Comparison of ENCODE assay signal across 16 cellular contexts in genomic region chr13:24243311-24243710, GRCh38.
"Had no signal": no experiment of that assay in that cellular context is flagged by ENCODE, and none has a peak within 500 bp of the region (broad histone marks: within the 10 kb centered on the region; RNA-seq: fewer than 3 reads in every experiment).

No MANE protein-coding gene starts in this region.

- H3K9me3 ChIP-seq: adrenal gland had no signal

- H3K4me3 ChIP-seq: adrenal gland, coronary artery, hepatocyte, lung, smooth muscle cell had no signal

- H3K4me2 ChIP-seq: hepatocyte, smooth muscle cell had no signal

- H3K27me3 ChIP-seq: adrenal gland, hepatocyte had no signal

- ATAC-seq: activated CD4-positive, CD25-positive, alpha-beta regulatory T cell treated with anti-CD3 and anti-CD28 coated beads, Interleukin-2, amount 50 U/mL, for 24 hours; stimulated activated naive B cell treated with anti-CD40 and anti-IgM and Interleukin-4, amounts not matched to agents 10 μg/mL and 1 μg/mL and 100 μg/mL, for 72 hours had no signal

- H3K36me3 ChIP-seq: adrenal gland had no signal

- H2AFZ ChIP-seq: hepatocyte had no signal

- DNase-seq: activated naive CD4-positive, alpha-beta T cell treated with anti-CD3 and anti-CD28 coated beads, Interleukin-2, amount 10 ng/mL, durations not matched to agents 7 days and 5 days; adrenal gland; central memory CD4-positive, alpha-beta T cell; effector CD8-positive, alpha-beta T cell; kidney glomerular epithelial cell; naive B cell; nucleus accumbens; right cardiac atrium; stimulated activated CD4-positive, alpha-beta T cell treated with anti-CD3 and anti-CD28 coated beads, Interleukin-1b, Interleukin-23, amount 100 ng/mL, for 48 hours; stimulated activated naive B cell treated with anti-CD40 and anti-IgM and Interleukin-4, amounts not matched to agents 10 μg/mL and 1 μg/mL and 100 μg/mL, for 72 hours; T-helper 2 cell had no signal

- H3K27ac ChIP-seq: adrenal gland, coronary artery, hepatocyte had no signal
